12 cellular contexts compared by ENCODE assay signal in the genomic region with DNA sequence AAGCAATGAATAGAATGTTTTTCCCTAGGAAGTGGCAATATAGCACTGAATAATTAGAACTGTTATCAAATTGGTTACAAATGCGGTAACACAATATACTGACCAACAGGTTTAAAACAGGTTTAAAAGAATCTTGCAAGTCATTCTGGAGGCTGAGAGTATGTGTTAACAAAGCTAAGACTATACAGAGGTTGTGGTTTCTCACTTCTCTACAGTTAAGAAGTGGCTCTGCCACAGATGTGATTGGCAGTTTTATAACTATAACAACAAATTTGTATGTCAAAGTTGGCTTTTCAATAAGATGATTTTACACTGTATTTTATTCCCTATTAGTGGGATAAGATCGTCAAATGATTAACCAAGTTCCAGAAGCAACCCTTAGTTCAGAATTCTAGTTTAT. TPM values are rescaled to one million over a fixed set of nuclear protein-coding genes. Genes with fewer than 3 reads are reported as not detected.
DNase-seq lines count a peak whose midpoint lies in the region; ATAC-seq and TF ChIP-seq lines count a peak whose summit lies in the region.
"Had no signal": no experiment of that assay in that cellular context is flagged by ENCODE, and none has a peak within 500 bp of the region (broad histone marks: within the 10 kb centered on the region; RNA-seq: fewer than 3 reads in every experiment).

No MANE protein-coding gene starts in this region.

- ATAC-seq in GM21786 (IDR thresholded peaks at IDR 0.05; ENCODE audit: unreplicated experiment), result peak; percentile 88
- ATAC-seq in HG03558 (IDR thresholded peaks at IDR 0.05; ENCODE audit: extremely low read depth, unreplicated experiment), result peak; percentile 46
- ATAC-seq in stimulated activated effector memory CD8-positive, alpha-beta T cell treated with anti-CD3 and anti-CD28 coated beads, Interleukin-12 subunit alpha, Interleukin-12 subunit beta, amount 100 ng/mL, for 72 hours, result peak; percentile 81
- ATAC-seq in gastrocnemius medialis, result no peak

- H3K27ac ChIP-seq in gastrocnemius medialis, result no peak overlapping the region
- H3K27ac ChIP-seq: tibial nerve had no signal

- in situ Hi-C loops in gastrocnemius medialis (cut with MboI; ENCODE audit: low sequenced_read_pairs in 4 of 4), result loop anchor here in 1 of 4 donors (25.0 kb wide), 1 partner anchor 971 kb away; the partner anchor contains the start of genes DTL and INTS7

- no peak overlapping the region for H3K4me3 Mint-ChIP-seq in activated naive CD8-positive, alpha-beta T cell
- H3K4me3 Mint-ChIP-seq in activated naive CD8-positive, alpha-beta T cell treated with anti-CD3 and anti-CD28 coated beads for 36 hours, result no peak overlapping the region
- H3K4me3 Mint-ChIP-seq in stimulated activated effector memory CD8-positive, alpha-beta T cell treated with anti-CD3 and anti-CD28 coated beads, Interleukin-12 subunit alpha, Interleukin-12 subunit beta, amount 100 ng/mL, for 72 hours, result no peak overlapping the region

- H3K4me1 ChIP-seq in gastrocnemius medialis, result peaks cover 3 to 7% of the 10 kb centered on the region in 2 donors

- H3K27me3 ChIP-seq in gastrocnemius medialis, result no peaks in the 10 kb centered on the region
- H3K27me3 ChIP-seq: tibial nerve had no signal

- intact Hi-C loops in gastrocnemius medialis (cut with DNase I; ENCODE audit: low total_unique reads), result no loop called here

- H3K9me3 Mint-ChIP-seq in activated naive CD8-positive, alpha-beta T cell (ENCODE audit: low read depth), result no peaks in the 10 kb centered on the region
- no peaks in the 10 kb centered on the region for H3K9me3 Mint-ChIP-seq in activated naive CD8-positive, alpha-beta T cell treated with anti-CD3 and anti-CD28 coated beads for 36 hours
- no peaks in the 10 kb centered on the region for H3K9me3 Mint-ChIP-seq in stimulated activated effector memory CD8-positive, alpha-beta T cell treated with anti-CD3 and anti-CD28 coated beads, Interleukin-12 subunit alpha, Interleukin-12 subunit beta, amount 100 ng/mL, for 72 hours

- no peak for TF ChIP-seq POLR2A in gastrocnemius medialis (IDR thresholded peaks at IDR 0.05)

- no peaks in the 10 kb centered on the region for H3K9me3 ChIP-seq in gastrocnemius medialis
- H3K9me3 ChIP-seq: tibial nerve had no signal

- H3K36me3 ChIP-seq in gastrocnemius medialis, result peaks cover 0 to 45% of the 10 kb centered on the region in 2 donors

- H3K27me3 Mint-ChIP-seq in activated naive CD8-positive, alpha-beta T cell, result no peaks in the 10 kb centered on the region
- no peaks in the 10 kb centered on the region for H3K27me3 Mint-ChIP-seq in activated naive CD8-positive, alpha-beta T cell treated with anti-CD3 and anti-CD28 coated beads for 36 hours

- TF ChIP-seq CTCF in gastrocnemius medialis (IDR thresholded peaks at IDR 0.05 in 4 of 5, conservative IDR thresholded peaks at IDR 0.05 in 1 of 5), result no peak

- peaks cover 28% of the 10 kb centered on the region for H3K4me1 Mint-ChIP-seq in activated naive CD8-positive, alpha-beta T cell (ENCODE audit: low read depth)
- H3K4me1 Mint-ChIP-seq in activated naive CD8-positive, alpha-beta T cell treated with anti-CD3 and anti-CD28 coated beads for 36 hours, result peaks cover 24% of the 10 kb centered on the region
- H3K4me1 Mint-ChIP-seq in stimulated activated effector memory CD8-positive, alpha-beta T cell treated with anti-CD3 and anti-CD28 coated beads, Interleukin-12 subunit alpha, Interleukin-12 subunit beta, amount 100 ng/mL, for 72 hours, result peaks cover 36% of the 10 kb centered on the region

- no peak overlapping the region for H3K4me3 ChIP-seq in gastrocnemius medialis
- H3K4me3 ChIP-seq: tibial nerve had no signal

- DNase-seq in activated naive CD8-positive, alpha-beta T cell treated with anti-CD3 and anti-CD28 coated beads for 36 hours, result no peak
- DNase-seq in stimulated activated effector memory CD8-positive, alpha-beta T cell treated with anti-CD3 and anti-CD28 coated beads, Interleukin-12 subunit alpha, Interleukin-12 subunit beta, amount 100 ng/mL, for 72 hours (ENCODE audit: low spot score in 2 of 2), result no peak
- DNase-seq in NCI-H526 treated with DMSO at 0.1 percent for 48 hours (lab: John Stamatoyannopoulos, UW) (no peak), gastrocnemius medialis (no peak)
- DNase-seq in stimulated activated CD4-positive, alpha-beta T cell treated with anti-CD3 and anti-CD28 coated beads, Interleukin-2, amount 100 ng/mL, for 48 hours, result no peak
- DNase-seq: dermis blood vessel endothelial cell, mammary epithelial cell, NCI-H1694 had no signal

- H3K36me3 Mint-ChIP-seq in activated naive CD8-positive, alpha-beta T cell, result peaks cover 6% of the 10 kb centered on the region
- H3K36me3 Mint-ChIP-seq in activated naive CD8-positive, alpha-beta T cell treated with anti-CD3 and anti-CD28 coated beads for 36 hours, result peaks cover 19% of the 10 kb centered on the region
- H3K36me3 Mint-ChIP-seq in stimulated activated effector memory CD8-positive, alpha-beta T cell treated with anti-CD3 and anti-CD28 coated beads, Interleukin-12 subunit alpha, Interleukin-12 subunit beta, amount 100 ng/mL, for 72 hours, result peaks cover 89% of the 10 kb centered on the region

- peak overlapping the region; percentile 18 for H3K27ac Mint-ChIP-seq in activated naive CD8-positive, alpha-beta T cell
- H3K27ac Mint-ChIP-seq in activated naive CD8-positive, alpha-beta T cell treated with anti-CD3 and anti-CD28 coated beads for 36 hours, result no peak overlapping the region
- peak overlapping the region; percentile 12 for H3K27ac Mint-ChIP-seq in stimulated activated effector memory CD8-positive, alpha-beta T cell treated with anti-CD3 and anti-CD28 coated beads, Interleukin-12 subunit alpha, Interleukin-12 subunit beta, amount 100 ng/mL, for 72 hours

RNA-seq across cellular contexts. Expression of gene ANGEL2, which starts 7.1 kb away (rescaled TPM):
- 10 to 100 TPM; 41.6 to 42.3 TPM for total RNA-seq in activated naive CD8-positive, alpha-beta T cell treated with anti-CD3 and anti-CD28 coated beads for 36 hours
- 10 to 100 TPM; 17.7 to 33.2 (median 25.1) TPM for total RNA-seq in gastrocnemius medialis

RNA-seq across cellular contexts. Expression of gene RPS6KC1, which starts 42.5 kb away (rescaled TPM):
- 1 to 10 TPM; 5.3 to 6.0 TPM for total RNA-seq in activated naive CD8-positive, alpha-beta T cell treated with anti-CD3 and anti-CD28 coated beads for 36 hours
- 10 to 100 TPM; 14.5 to 22.2 (median 16.2) TPM for total RNA-seq in gastrocnemius medialis

RNA-seq across cellular contexts. Expression of gene VASH2, which starts 58.2 kb away (rescaled TPM):
- total RNA-seq in activated naive CD8-positive, alpha-beta T cell treated with anti-CD3 and anti-CD28 coated beads for 36 hours, result under 1 TPM; 0.21 to 0.22 TPM
- 1 to 10 TPM in 1 of 4 donors, not detected in 3; 1.5 TPM for total RNA-seq in gastrocnemius medialis

Comparison
In these comparisons a context has a peak if more than half of its experiments do, and no peak if none do; other contexts are left out.
1. ATAC-seq: peak in GM21786 (single experiment), HG03558 (single experiment) and stimulated activated effector memory CD8-positive, alpha-beta T cell treated with anti-CD3 and anti-CD28 coated beads, Interleukin-12 subunit alpha, Interleukin-12 subunit beta, amount 100 ng/mL, for 72 hours (single experiment); none in gastrocnemius medialis (0 of 2).